21 cellular contexts compared by ENCODE assay signal in the genomic region with DNA sequence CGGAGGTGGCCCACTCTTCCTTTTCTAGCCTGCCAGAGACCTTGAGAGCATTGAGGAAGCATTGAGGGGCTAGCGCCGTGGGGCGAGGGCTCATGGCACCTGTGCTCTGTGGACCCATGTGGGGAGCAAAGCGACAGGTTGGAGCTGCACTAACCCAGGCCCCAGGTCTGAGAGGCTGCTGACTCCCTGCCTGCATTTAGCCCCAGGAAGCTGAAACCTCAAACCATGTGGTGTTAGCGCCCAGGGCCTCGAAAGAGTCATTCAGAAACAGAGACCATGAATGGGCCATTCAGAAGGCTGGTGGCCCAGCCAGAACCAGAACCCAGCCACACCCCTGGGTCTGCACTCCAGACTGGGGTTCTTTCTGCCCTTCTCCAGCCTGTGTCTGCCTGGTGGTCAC.
A peak's percentile ranks its signal among the peaks of the same experiment; 100 is the strongest.
DNase-seq lines count a peak whose midpoint lies in the region; ATAC-seq and TF ChIP-seq lines count a peak whose summit lies in the region.
"Had no signal": no experiment of that assay in that cellular context is flagged by ENCODE, and none has a peak within 500 bp of the region (broad histone marks: within the 10 kb centered on the region; RNA-seq: fewer than 3 reads in every experiment).

No MANE protein-coding gene starts in this region.

- H3K27ac Mint-ChIP-seq in activated T-cell treated with anti-CD3 and anti-CD28 coated beads, Interleukin-2, amount 50 U/mL, for 24 hours = peak overlapping the region; percentile 71
- peak overlapping the region; percentile 77 for H3K27ac Mint-ChIP-seq in activated B cell treated with CpG ODN at 0.5 μM for 24 hours
- peak overlapping the region; percentile 78 for H3K27ac Mint-ChIP-seq in stimulated activated effector memory CD8-positive, alpha-beta T cell treated with anti-CD3 and anti-CD28 coated beads, Interleukin-12 subunit alpha, Interleukin-12 subunit beta, amount 100 ng/mL, for 72 hours
- H3K27ac Mint-ChIP-seq in naive thymus-derived CD4-positive, alpha-beta T cell = peak overlapping the region in 2 of 9 donors; percentile 32 to 41
- H3K27ac Mint-ChIP-seq: dendritic cell treated with granulocyte-macrophage colony-stimulating factor and Interleukin-4, amounts not matched to agents 40 ng/mL and 50 ng/mL, for 4 days; progenitor cell of endocrine pancreas; stimulated activated naive CD8-positive, alpha-beta T cell treated with anti-CD3 and anti-CD28 coated beads, Interleukin-15, Interleukin-2, amounts not matched to agents 100 ng/mL and 50 ng/mL, for 24 hours had no signal

- peak; percentile 19 for ATAC-seq in activated B cell treated with CpG ODN at 0.5 μM for 24 hours (ENCODE audit: low read depth)
- ATAC-seq in stimulated activated effector memory CD8-positive, alpha-beta T cell treated with anti-CD3 and anti-CD28 coated beads, Interleukin-12 subunit alpha, Interleukin-12 subunit beta, amount 100 ng/mL, for 72 hours = peak; percentile 53
- no peak for ATAC-seq in naive thymus-derived CD4-positive, alpha-beta T cell
- ATAC-seq: esophagus mucosa, lower lobe of right lung had no signal

- H3K4me3 Mint-ChIP-seq in activated T-cell treated with anti-CD3 and anti-CD28 coated beads, Interleukin-2, amount 50 U/mL, for 24 hours = no peak overlapping the region
- H3K4me3 Mint-ChIP-seq in activated B cell treated with CpG ODN at 0.5 μM for 24 hours = no peak overlapping the region
- no peak overlapping the region for H3K4me3 Mint-ChIP-seq in stimulated activated effector memory CD8-positive, alpha-beta T cell treated with anti-CD3 and anti-CD28 coated beads, Interleukin-12 subunit alpha, Interleukin-12 subunit beta, amount 100 ng/mL, for 72 hours
- H3K4me3 Mint-ChIP-seq in naive thymus-derived CD4-positive, alpha-beta T cell = no peak overlapping the region
- H3K4me3 Mint-ChIP-seq: brain; dendritic cell treated with granulocyte-macrophage colony-stimulating factor and Interleukin-4, amounts not matched to agents 40 ng/mL and 50 ng/mL, for 4 days; stimulated activated naive CD8-positive, alpha-beta T cell treated with anti-CD3 and anti-CD28 coated beads, Interleukin-15, Interleukin-2, amounts not matched to agents 100 ng/mL and 50 ng/mL, for 24 hours had no signal

- POLR2A ChIA-PET in activated B cell treated with CpG ODN at 0.5 μM for 24 hours (lab: Charles Lee) = interaction anchor here (0.6 to 2.0 kb wide), 4 partner anchors 29 to 88 kb away, joined by 3 to 6 read pairs (median 4); no protein-coding TSS in a partner anchor
- POLR2A ChIA-PET in naive thymus-derived CD4-positive, alpha-beta T cell (lab: Charles Lee) = interaction anchor here (0.9 kb wide), 1 partner anchor 83 kb away, joined by 3 read pairs; no protein-coding TSS in a partner anchor

- no peaks in the 10 kb centered on the region for H3K4me1 ChIP-seq in naive thymus-derived CD4-positive, alpha-beta T cell (ENCODE audit: control insufficient read depth in 2 of 2, insufficient read depth in 2 of 2, low read length in 2 of 2)
- H3K4me1 ChIP-seq: lower lobe of right lung had no signal

- H3K9me3 Mint-ChIP-seq in activated T-cell treated with anti-CD3 and anti-CD28 coated beads, Interleukin-2, amount 50 U/mL, for 24 hours = no peaks in the 10 kb centered on the region
- H3K9me3 Mint-ChIP-seq in activated B cell treated with CpG ODN at 0.5 μM for 24 hours = no peaks in the 10 kb centered on the region
- H3K9me3 Mint-ChIP-seq in stimulated activated effector memory CD8-positive, alpha-beta T cell treated with anti-CD3 and anti-CD28 coated beads, Interleukin-12 subunit alpha, Interleukin-12 subunit beta, amount 100 ng/mL, for 72 hours = no peaks in the 10 kb centered on the region
- H3K9me3 Mint-ChIP-seq in naive thymus-derived CD4-positive, alpha-beta T cell = no peaks in the 10 kb centered on the region
- H3K9me3 Mint-ChIP-seq: brain; dendritic cell treated with granulocyte-macrophage colony-stimulating factor and Interleukin-4, amounts not matched to agents 40 ng/mL and 50 ng/mL, for 4 days; stimulated activated naive CD8-positive, alpha-beta T cell treated with anti-CD3 and anti-CD28 coated beads, Interleukin-15, Interleukin-2, amounts not matched to agents 100 ng/mL and 50 ng/mL, for 24 hours had no signal

- no peaks in the 10 kb centered on the region for H3K27me3 Mint-ChIP-seq in activated T-cell treated with anti-CD3 and anti-CD28 coated beads, Interleukin-2, amount 50 U/mL, for 24 hours
- peaks cover 2% of the 10 kb centered on the region for H3K27me3 Mint-ChIP-seq in activated B cell treated with CpG ODN at 0.5 μM for 24 hours
- no peaks in the 10 kb centered on the region for H3K27me3 Mint-ChIP-seq in naive thymus-derived CD4-positive, alpha-beta T cell
- H3K27me3 Mint-ChIP-seq: brain; dendritic cell treated with granulocyte-macrophage colony-stimulating factor and Interleukin-4, amounts not matched to agents 40 ng/mL and 50 ng/mL, for 4 days; progenitor cell of endocrine pancreas; stimulated activated naive CD8-positive, alpha-beta T cell treated with anti-CD3 and anti-CD28 coated beads, Interleukin-15, Interleukin-2, amounts not matched to agents 100 ng/mL and 50 ng/mL, for 24 hours had no signal

- DNase-seq in activated T-cell treated with anti-CD3 and anti-CD28 coated beads, Interleukin-2, amount 50 U/mL, for 24 hours = no peak
- DNase-seq in activated T-cell treated with anti-CD3 and anti-CD28 coated beads, Interleukin-2, amount 50 U/mL, for 48 hours = no peak
- DNase-seq in GM20000 (ENCODE audit: low spot score) (peak; percentile 69), activated B cell treated with CpG ODN at 0.5 μM for 24 hours (no peak), NCI-H2227 treated with DMSO at 0.1 percent for 48 hours (lab: John Stamatoyannopoulos, UW) (no peak), NCI-H1694 treated with DMSO at 0.1 percent for 48 hours (lab: John Stamatoyannopoulos, UW) (no peak)
- no peak for DNase-seq in stimulated activated effector memory CD8-positive, alpha-beta T cell treated with anti-CD3 and anti-CD28 coated beads, Interleukin-12 subunit alpha, Interleukin-12 subunit beta, amount 100 ng/mL, for 72 hours (ENCODE audit: low spot score in 2 of 2)
- DNase-seq in naive thymus-derived CD4-positive, alpha-beta T cell = no peak
- DNase-seq: activated CD4-positive, CD25-positive, alpha-beta regulatory T cell; activated naive CD4-positive, alpha-beta T cell; GF-D8; GOT3; lower lobe of right lung; NCI-H1092 treated with DMSO at 0.1 percent for 48 hours; T-helper 1 cell had no signal

- H3K9me3 ChIP-seq in naive thymus-derived CD4-positive, alpha-beta T cell (ENCODE audit: control insufficient read depth in 2 of 3, low read length in 3 of 3) = no peaks in the 10 kb centered on the region
- H3K9me3 ChIP-seq: lower lobe of right lung had no signal

- TF ChIP-seq CTCF in GM20000 (IDR thresholded peaks at IDR 0.05; ENCODE audit: extremely low read depth, missing control alignments) = no peak
- TF ChIP-seq CTCF in activated B cell treated with CpG ODN at 0.5 μM for 24 hours (IDR thresholded peaks at IDR 0.05) = no peak

- CTCF ChIA-PET in activated B cell treated with CpG ODN at 0.5 μM for 24 hours (lab: Charles Lee) = interaction anchor here (0.9 to 1.6 kb wide), 3 partner anchors 13 to 90 kb away, joined by 3 to 4 read pairs (median 4); no protein-coding TSS in a partner anchor
- CTCF ChIA-PET in naive thymus-derived CD4-positive, alpha-beta T cell (lab: Charles Lee) = interaction anchor here (1.6 kb wide), 1 partner anchor 13 kb away, joined by 5 read pairs; no protein-coding TSS in a partner anchor

- no peak overlapping the region for H3K27ac ChIP-seq in naive thymus-derived CD4-positive, alpha-beta T cell (ENCODE audit: low read depth, low read length)
- H3K27ac ChIP-seq: KMS-11, lower lobe of right lung had no signal

- intact Hi-C loops in activated B cell treated with CpG ODN at 0.5 μM for 24 hours (cut with micrococcal nuclease) = loop anchor here (2.0 kb wide), 1 partner anchor 48 kb away; no protein-coding TSS in a partner anchor
- intact Hi-C loops in naive thymus-derived CD4-positive, alpha-beta T cell (cut with micrococcal nuclease) = no loop called here

- H3K4me3 ChIP-seq in naive thymus-derived CD4-positive, alpha-beta T cell (ENCODE audit: low read length) = no peak overlapping the region
- H3K4me3 ChIP-seq: lower lobe of right lung had no signal

- peaks cover 7% of the 10 kb centered on the region for H3K4me1 Mint-ChIP-seq in activated T-cell treated with anti-CD3 and anti-CD28 coated beads, Interleukin-2, amount 50 U/mL, for 24 hours (ENCODE audit: low read depth)
- peaks cover 33% of the 10 kb centered on the region for H3K4me1 Mint-ChIP-seq in activated B cell treated with CpG ODN at 0.5 μM for 24 hours
- H3K4me1 Mint-ChIP-seq in stimulated activated effector memory CD8-positive, alpha-beta T cell treated with anti-CD3 and anti-CD28 coated beads, Interleukin-12 subunit alpha, Interleukin-12 subunit beta, amount 100 ng/mL, for 72 hours = peaks cover 16% of the 10 kb centered on the region
- peaks cover 0 to 14% (median 4%) of the 10 kb centered on the region in 7 donors for H3K4me1 Mint-ChIP-seq in naive thymus-derived CD4-positive, alpha-beta T cell

- no peaks in the 10 kb centered on the region for H3K27me3 ChIP-seq in naive thymus-derived CD4-positive, alpha-beta T cell (ENCODE audit: control insufficient read depth in 2 of 2, insufficient read depth in 2 of 2, low read length in 2 of 2)

- H3K36me3 ChIP-seq in naive thymus-derived CD4-positive, alpha-beta T cell (ENCODE audit: control insufficient read depth in 2 of 3, insufficient read depth in 3 of 3, low read length in 3 of 3) = peaks cover 0 to 94% (median 7%) of the 10 kb centered on the region in 3 experiments

- peaks cover 93% of the 10 kb centered on the region for H3K36me3 Mint-ChIP-seq in activated T-cell treated with anti-CD3 and anti-CD28 coated beads, Interleukin-2, amount 50 U/mL, for 24 hours (ENCODE audit: low read depth)
- H3K36me3 Mint-ChIP-seq in activated B cell treated with CpG ODN at 0.5 μM for 24 hours (ENCODE audit: low read depth) = peaks cover 20% of the 10 kb centered on the region
- peaks cover 40% of the 10 kb centered on the region for H3K36me3 Mint-ChIP-seq in stimulated activated effector memory CD8-positive, alpha-beta T cell treated with anti-CD3 and anti-CD28 coated beads, Interleukin-12 subunit alpha, Interleukin-12 subunit beta, amount 100 ng/mL, for 72 hours
- peaks cover 4 to 38% (median 6%) of the 10 kb centered on the region in 5 donors for H3K36me3 Mint-ChIP-seq in naive thymus-derived CD4-positive, alpha-beta T cell
